In genomic region chr2:120511546-120512320, GRCh38 we compare ENCODE assay signal across 25 cellular contexts.
DNase-seq lines count a peak whose midpoint lies in the region; ATAC-seq and TF ChIP-seq lines count a peak whose summit lies in the region.
"Had no signal": no experiment of that assay in that cellular context is flagged by ENCODE, and none has a peak within 500 bp of the region (broad histone marks: within the 10 kb centered on the region; RNA-seq: fewer than 3 reads in every experiment).

No MANE protein-coding gene starts in this region.

- no peak for TF ChIP-seq EP300 in sigmoid colon (IDR thresholded peaks at IDR 0.05)

- TF ChIP-seq POLR2A in sigmoid colon (IDR thresholded peaks at IDR 0.05), result no peak

- peak overlapping the region in 4 of 59 donors; percentile 7 to 56 (median 28) for H3K27ac ChIP-seq in dorsolateral prefrontal cortex
- no peak overlapping the region for H3K27ac ChIP-seq in sigmoid colon
- H3K27ac ChIP-seq: gastroesophageal sphincter, GM23248, SJSA1, transverse colon had no signal

- H3K27me3 ChIP-seq in dorsolateral prefrontal cortex, result peaks cover 0 to 12% (median 0%) of the 10 kb centered on the region in 45 donors
- H3K27me3 ChIP-seq in sigmoid colon, result no peaks in the 10 kb centered on the region

- H3K9me3 ChIP-seq in sigmoid colon, result no peaks in the 10 kb centered on the region
- H3K9me3 ChIP-seq: gastroesophageal sphincter, SJSA1, transverse colon had no signal

- H3K36me3 ChIP-seq in sigmoid colon, result no peaks in the 10 kb centered on the region
- H3K36me3 ChIP-seq: gastroesophageal sphincter, SJSA1, transverse colon had no signal

- no peaks in the 10 kb centered on the region for H3K4me1 ChIP-seq in sigmoid colon
- H3K4me1 ChIP-seq: gastroesophageal sphincter, SJSA1, transverse colon had no signal

- TF ChIP-seq CTCF in dorsolateral prefrontal cortex (IDR thresholded peaks at IDR 0.05 in 54 of 56, conservative IDR thresholded peaks at IDR 0.05 in 2 of 56; ENCODE audit: low read depth in 1 of 56, partially characterized antibody in 56 of 56) (no peak), sigmoid colon (IDR thresholded peaks at IDR 0.05) (no peak), GM10266 (IDR thresholded peaks at IDR 0.05; ENCODE audit: control insufficient read depth, insufficient read depth, low read depth, missing control alignments) (no peak)

- ATAC-seq in HG02678 (IDR thresholded peaks at IDR 0.05; ENCODE audit: unreplicated experiment), result no peak
- ATAC-seq: activated T-helper 17 cell treated with anti-CD3 and anti-CD28 coated beads, Interleukin-2, amount 50 U/mL, for 72 hours; gastroesophageal sphincter; T-helper 17 cell had no signal

- intact Hi-C loops in dorsolateral prefrontal cortex (cut with DNase I), result loop anchor here in 1 of 2 donors (10.0 kb wide), 1 partner anchor 167 kb away; the partner anchor contains the start of gene INHBB
- intact Hi-C loops in sigmoid colon (cut with DNase I), result no loop called here

- 38 to 67% methylated on average over 28 of the region's 28 CpGs for WGBS in sigmoid colon, 2 donors

- H3K4me3 ChIP-seq in dorsolateral prefrontal cortex (peak overlapping the region in 9 of 59 donors; percentile 3 to 27 (median 10)), sigmoid colon (no peak overlapping the region)
- H3K4me3 ChIP-seq: gastroesophageal sphincter, GM23248, SJSA1, transverse colon had no signal

- DNase-seq in NCI-H748 (lab: John Stamatoyannopoulos, UW; ENCODE audit: unreplicated experiment) (peak; percentile 36), NCI-H748 treated with DMSO at 0.1 percent for 48 hours (lab: John Stamatoyannopoulos, UW) (no peak), dorsolateral prefrontal cortex (peak in 7 of 10 donors; percentile 17 to 74 (median 50)), medulla oblongata (ENCODE audit: extremely low spot score) (peak; percentile 21), sigmoid colon (peak; percentile 48), LoVo (ENCODE audit: low spot score) (no peak), GM10266 (ENCODE audit: extremely low spot score) (no peak)
- DNase-seq: 8988T; activated CD4-positive, alpha-beta memory T cell treated with anti-CD3 and anti-CD28 coated beads, Interleukin-2, amount 10 ng/mL, durations not matched to agents 7 days and 5 days; activated CD4-positive, alpha-beta T cell treated with anti-CD3 and anti-CD28 coated beads for 1 hour; activated CD8-positive, alpha-beta memory T cell treated with anti-CD3 and anti-CD28 coated beads, Interleukin-2, amount 50 U/mL, for 48 hours; activated naive CD4-positive, alpha-beta T cell treated with anti-CD3 and anti-CD28 coated beads, Interleukin-2, amount 50 U/mL, for 16 hours; amniotic stem cell; CD4-positive, CD25-positive, alpha-beta regulatory T cell; central memory CD4-positive, alpha-beta T cell; GM23248; Karpas-422; NCI-H1436 treated with DMSO at 0.1 percent for 48 hours; NCI-H524; T-helper 17 cell; transverse colon had no signal

Comparison
In these comparisons a context has a peak if more than half of its experiments do, and no peak if none do; other contexts are left out.
1. DNase-seq: peak in NCI-H748 (single experiment), dorsolateral prefrontal cortex (7 of 10), medulla oblongata (single experiment) and sigmoid colon (single experiment); none in NCI-H748 treated with DMSO at 0.1 percent for 48 hours (single experiment), LoVo (single experiment) and GM10266 (single experiment).